Comparison of ENCODE assay signal across 1 cellular context in genomic region chr13:110636701-110637201, GRCh38.
TF ChIP-seq lines count a peak whose summit lies in the region.

No MANE protein-coding gene starts in this region.

TF ChIP-seq in HepG2, 621 proteins besides CTCF, POLR2A, EP300 and RAD21:
- peak; percentile 76 for TF ChIP-seq RBM22 (optimal IDR thresholded peaks at IDR 0.05; ENCODE audit: low read length)
- no peak for TF ChIP-seq RNF2 (conservative IDR thresholded peaks at IDR 0.05; ENCODE audit: low read depth)
- TF ChIP-seq ZNF510 (CRISPR knock-in tag; IDR thresholded peaks at IDR 0.05; ENCODE audit: low read depth) = no peak
